ENCODE assay signal across 29 cellular contexts in the genomic region with DNA sequence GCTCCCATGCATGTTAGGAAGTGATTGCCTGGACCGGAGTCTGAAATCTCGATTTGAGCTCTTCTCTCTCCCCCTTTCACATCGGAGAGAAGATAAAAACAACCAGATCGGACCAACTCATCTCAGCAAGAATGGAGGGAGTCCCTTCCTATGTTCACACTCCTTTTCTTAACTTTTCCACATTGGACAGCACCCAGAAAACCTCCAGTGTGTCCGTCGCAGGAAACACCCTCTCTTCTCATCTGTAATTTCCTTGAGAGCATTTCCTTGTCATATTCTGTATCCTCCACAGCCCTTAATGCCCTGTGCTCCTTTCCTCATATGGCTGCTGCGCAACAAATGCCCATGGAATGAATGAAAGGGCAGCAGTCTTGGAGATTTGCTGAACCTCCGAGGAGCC. TPM values are rescaled to one million over a fixed set of nuclear protein-coding genes. Genes with fewer than 3 reads are reported as not detected.
DNase-seq lines count a peak whose midpoint lies in the region; ATAC-seq and TF ChIP-seq lines count a peak whose summit lies in the region.
"Had no signal": no experiment of that assay in that cellular context is flagged by ENCODE, and none has a peak within 500 bp of the region (broad histone marks: within the 10 kb centered on the region; RNA-seq: fewer than 3 reads in every experiment).

No MANE protein-coding gene starts in this region.

- intact Hi-C loops in breast epithelium (cut with DNase I; ENCODE audit: low total_unique reads): no loop called here
- intact Hi-C loops in mammary epithelial cell (cut with micrococcal nuclease): no loop called here

- H3K9ac ChIP-seq in mammary epithelial cell (ENCODE audit: insufficient read depth, low read length): no peak overlapping the region
- H3K9ac ChIP-seq in trophoblast cell (ENCODE audit: low read length): no peak overlapping the region

- H2AFZ ChIP-seq in mammary epithelial cell (ENCODE audit: low read depth, low read length) (no peak overlapping the region), trophoblast cell (ENCODE audit: insufficient read depth, low read length, poor library complexity) (no peak overlapping the region)

- H4K8ac ChIP-seq in trophoblast cell (ENCODE audit: low read depth, low read length): no peak overlapping the region

- H3K79me1 ChIP-seq in trophoblast cell (ENCODE audit: low read length): no peaks in the 10 kb centered on the region

- ATAC-seq in upper lobe of left lung (ENCODE audit: low FRiP score in 2 of 2): no peak
- no peak for ATAC-seq in activated CD8-positive, alpha-beta T cell treated with anti-CD3 and anti-CD28 coated beads, Interleukin-2, amount 10 ng/mL, durations not matched to agents 7 days and 5 days
- ATAC-seq: body of pancreas, GM12878, K562 had no signal

- no peak overlapping the region for H3K4me2 ChIP-seq in mammary epithelial cell (ENCODE audit: insufficient read depth, low read depth, low read length)
- H3K4me2 ChIP-seq in trophoblast cell (ENCODE audit: low read length): no peak overlapping the region

- TF ChIP-seq EP300 in upper lobe of left lung (IDR thresholded peaks at IDR 0.05): no peak

- H3K4ac ChIP-seq in trophoblast cell (ENCODE audit: low read depth, low read length): no peak overlapping the region

- peak overlapping the region; percentile 39 for H3K4me3 Mint-ChIP-seq in nephron progenitor cell
- no peak overlapping the region for H3K4me3 Mint-ChIP-seq in activated CD8-positive, alpha-beta T cell treated with anti-CD3 and anti-CD28 coated beads, Interleukin-2, amount 10 ng/mL, durations not matched to agents 7 days and 5 days
- H3K4me3 Mint-ChIP-seq: activated CD4-positive, alpha-beta T cell treated with anti-CD3 and anti-CD28 coated beads, Interleukin-2, amount 10 ng/mL, durations not matched to agents 7 days and 5 days; activated T-cell treated with anti-CD3 and anti-CD28 coated beads, Interleukin-2, amount 50 U/mL, for 24 hours; stimulated activated naive CD8-positive, alpha-beta T cell treated with anti-CD3 and anti-CD28 coated beads, Interleukin-15, Interleukin-2, amounts not matched to agents 100 ng/mL and 50 ng/mL, for 24 hours had no signal

- H3K14ac ChIP-seq in trophoblast cell (ENCODE audit: low read length): no peak overlapping the region

- H3K36me3 Mint-ChIP-seq in nephron progenitor cell (ENCODE audit: low read depth): no peaks in the 10 kb centered on the region
- H3K36me3 Mint-ChIP-seq in activated CD8-positive, alpha-beta T cell treated with anti-CD3 and anti-CD28 coated beads, Interleukin-2, amount 10 ng/mL, durations not matched to agents 7 days and 5 days (ENCODE audit: low read depth): no peaks in the 10 kb centered on the region
- H3K36me3 Mint-ChIP-seq: activated naive CD4-positive, alpha-beta T cell treated with anti-CD3 and anti-CD28 coated beads, Interleukin-2, amount 50 U/mL, for 24 hours had no signal

- DNase-seq in breast epithelium (ENCODE audit: low spot score in 2 of 2) (no peak), mammary epithelial cell (no peak), nephron progenitor cell (no peak), upper lobe of left lung (no peak), iPS-NIHi7 (ENCODE audit: extremely low spot score) (no peak), trophoblast cell (no peak)
- DNase-seq in activated CD8-positive, alpha-beta T cell treated with anti-CD3 and anti-CD28 coated beads, Interleukin-2, amount 10 ng/mL, durations not matched to agents 7 days and 5 days: no peak
- DNase-seq: activated CD4-positive, alpha-beta T cell treated with anti-CD3 and anti-CD28 coated beads, Interleukin-2, amount 10 ng/mL, durations not matched to agents 7 days and 5 days; activated T-cell treated with anti-CD3 and anti-CD28 coated beads, Interleukin-2, amount 50 U/mL, for 24 hours; body of pancreas; cortex of kidney; DMS 273 treated with DMSO at 0.1 percent for 48 hours; GF-D8; midbrain; NCI-H1694 treated with DMSO at 0.1 percent for 48 hours; NCI-H345; NK-92 treated with Interleukin-12 subunit alpha and Interleukin-12 subunit beta, amount 100 ng/mL, for 24 hours; SW 1271 had no signal

- in situ Hi-C loops in mammary epithelial cell (cut with MboI; ENCODE audit: low sequenced_read_pairs in 2 of 2): no loop called here

- no peaks in the 10 kb centered on the region for H3K4me1 ChIP-seq in breast epithelium
- H3K4me1 ChIP-seq in mammary epithelial cell (ENCODE audit: insufficient read depth, low read length): peaks cover 7% of the 10 kb centered on the region
- H3K4me1 ChIP-seq in esophagus (ENCODE audit: control insufficient read depth in 2 of 2, insufficient read depth in 2 of 2, low read length in 1 of 2): peaks cover 0 to 10% of the 10 kb centered on the region in 2 donors
- peaks cover 30 to 59% (median 50%) of the 10 kb centered on the region in 4 donors for H3K4me1 ChIP-seq in upper lobe of left lung
- H3K4me1 ChIP-seq in trophoblast cell (ENCODE audit: control insufficient read depth in 1 of 2, insufficient read depth in 2 of 2, low read length in 2 of 2): peaks cover 10 to 13% of the 10 kb centered on the region in 2 experiments
- H3K4me1 ChIP-seq: HAP-1 had no signal

- POLR2A ChIA-PET in activated CD8-positive, alpha-beta T cell treated with anti-CD3 and anti-CD28 coated beads, Interleukin-2, amount 10 ng/mL, durations not matched to agents 7 days and 5 days (lab: Charles Lee): no interaction called here

- H3K9me3 Mint-ChIP-seq in nephron progenitor cell: peaks cover 24% of the 10 kb centered on the region
- H3K9me3 Mint-ChIP-seq in activated CD8-positive, alpha-beta T cell treated with anti-CD3 and anti-CD28 coated beads, Interleukin-2, amount 10 ng/mL, durations not matched to agents 7 days and 5 days (ENCODE audit: insufficient read depth): no peaks in the 10 kb centered on the region
- H3K9me3 Mint-ChIP-seq: activated CD4-positive, alpha-beta T cell treated with anti-CD3 and anti-CD28 coated beads, Interleukin-2, amount 10 ng/mL, durations not matched to agents 7 days and 5 days; activated naive CD4-positive, alpha-beta T cell treated with anti-CD3 and anti-CD28 coated beads, Interleukin-2, amount 50 U/mL, for 24 hours; activated T-cell treated with anti-CD3 and anti-CD28 coated beads, Interleukin-2, amount 50 U/mL, for 24 hours; stimulated activated naive CD8-positive, alpha-beta T cell treated with anti-CD3 and anti-CD28 coated beads, Interleukin-15, Interleukin-2, amounts not matched to agents 100 ng/mL and 50 ng/mL, for 24 hours had no signal

- no TSS peak for BruUV-seq in mammary epithelial cell (replicated peaks; lab: Mats Ljungman, UMichigan)

- no peaks in the 10 kb centered on the region for H4K20me1 ChIP-seq in mammary epithelial cell (ENCODE audit: insufficient read depth, low read length)

- dilution Hi-C loops in mammary epithelial cell (cut with HindIII; ENCODE audit: low sequenced_read_pairs): loop anchor here (5.0 kb wide), 1 partner anchor 237 kb away; no protein-coding TSS in a partner anchor

- H3K4me1 Mint-ChIP-seq in nephron progenitor cell: peaks cover 27% of the 10 kb centered on the region
- H3K4me1 Mint-ChIP-seq in activated CD8-positive, alpha-beta T cell treated with anti-CD3 and anti-CD28 coated beads, Interleukin-2, amount 10 ng/mL, durations not matched to agents 7 days and 5 days (ENCODE audit: low read depth): peaks cover 13% of the 10 kb centered on the region

- no peak overlapping the region for H2BK5ac ChIP-seq in trophoblast cell (ENCODE audit: low read depth, low read length, poor library complexity)

- no peak overlapping the region for H3K18ac ChIP-seq in trophoblast cell (ENCODE audit: low read length)

- WGBS in mammary epithelial cell (ENCODE audit: low coverage, missing lambda C conversion rate): 89% methylated on average over 8 of the region's 8 CpGs
- 74 to 76% methylated on average over 8 of the region's 8 CpGs for WGBS in esophagus, 2 donors
- WGBS in upper lobe of left lung, 2 donors: 56 to 70% methylated on average over 8 of the region's 8 CpGs
- WGBS in trophoblast cell (ENCODE audit: extremely low coverage, insufficient coverage, insufficient read length): no CpG with 5 or more reads among the region's 8 CpGs

- H3K79me2 ChIP-seq in mammary epithelial cell (ENCODE audit: insufficient read depth, low read length): no peaks in the 10 kb centered on the region
- H3K79me2 ChIP-seq in trophoblast cell (ENCODE audit: control insufficient read depth, insufficient read depth, low read length, poor library complexity): no peaks in the 10 kb centered on the region

- H3K27me3 ChIP-seq in breast epithelium (peaks cover 0 to 12% of the 10 kb centered on the region in 2 donors), mammary epithelial cell (ENCODE audit: insufficient read depth, low read length) (peaks cover 23% of the 10 kb centered on the region), esophagus (ENCODE audit: control insufficient read depth in 1 of 2, insufficient read depth in 2 of 2, low read length in 2 of 2) (peaks cover 8 to 9% of the 10 kb centered on the region in 2 donors), upper lobe of left lung (peaks cover 0 to 17% (median 8%) of the 10 kb centered on the region in 4 donors), trophoblast cell (ENCODE audit: insufficient read depth, low read length) (peaks cover 46% of the 10 kb centered on the region)

- no peaks in the 10 kb centered on the region for H3K36me3 ChIP-seq in breast epithelium
- H3K36me3 ChIP-seq in mammary epithelial cell (ENCODE audit: insufficient read depth, low read length): no peaks in the 10 kb centered on the region
- H3K36me3 ChIP-seq in esophagus (ENCODE audit: control insufficient read depth in 2 of 2, insufficient read depth in 2 of 2, low read length in 1 of 2): no peaks in the 10 kb centered on the region
- peaks cover 0 to 5% (median 0%) of the 10 kb centered on the region in 4 donors for H3K36me3 ChIP-seq in upper lobe of left lung
- no peaks in the 10 kb centered on the region for H3K36me3 ChIP-seq in trophoblast cell (ENCODE audit: control insufficient read depth in 1 of 2, insufficient read depth in 2 of 2, low read length in 2 of 2)
- H3K36me3 ChIP-seq: HAP-1, neutrophil had no signal

- peaks cover 72% of the 10 kb centered on the region for H3K27me3 Mint-ChIP-seq in nephron progenitor cell (ENCODE audit: low read depth, poor library complexity)
- peaks cover 46% of the 10 kb centered on the region for H3K27me3 Mint-ChIP-seq in activated CD8-positive, alpha-beta T cell treated with anti-CD3 and anti-CD28 coated beads, Interleukin-2, amount 10 ng/mL, durations not matched to agents 7 days and 5 days (ENCODE audit: low read depth)

- H3K9me3 ChIP-seq in breast epithelium (no peaks in the 10 kb centered on the region), mammary epithelial cell (replicated peaks; ENCODE audit: insufficient read depth, low read length) (no peaks in the 10 kb centered on the region), esophagus (ENCODE audit: control insufficient read depth in 2 of 2, insufficient read depth in 1 of 2, low read depth in 1 of 2, low read length in 1 of 2) (peaks cover 0 to 4% of the 10 kb centered on the region in 2 donors), upper lobe of left lung (peaks cover 0 to 4% (median 0%) of the 10 kb centered on the region in 4 donors), trophoblast cell (ENCODE audit: insufficient read depth, low read depth, low read length) (peaks cover 12% of the 10 kb centered on the region)
- H3K9me3 ChIP-seq: body of pancreas, HAP-1 had no signal

- no peak overlapping the region for H3K27ac ChIP-seq in breast epithelium
- no peak overlapping the region for H3K27ac ChIP-seq in mammary epithelial cell (ENCODE audit: insufficient read depth, low read depth, low read length)
- no peak overlapping the region for H3K27ac ChIP-seq in esophagus (ENCODE audit: low read depth in 2 of 2, low read length in 1 of 2)
- peak overlapping the region; percentile 77 to 86 (median 84) for H3K27ac ChIP-seq in upper lobe of left lung
- H3K27ac ChIP-seq in trophoblast cell (ENCODE audit: low read depth, low read length): no peak overlapping the region
- H3K27ac ChIP-seq: body of pancreas, C4-2B, neutrophil, RWPE1 had no signal

- no peak overlapping the region for H4K12ac ChIP-seq in trophoblast cell (ENCODE audit: low read depth, low read length)

- no peak overlapping the region for H2AK5ac ChIP-seq in trophoblast cell (ENCODE audit: low read length)

- H3K27ac Mint-ChIP-seq in nephron progenitor cell: no peak overlapping the region
- H3K27ac Mint-ChIP-seq in activated CD8-positive, alpha-beta T cell treated with anti-CD3 and anti-CD28 coated beads, Interleukin-2, amount 10 ng/mL, durations not matched to agents 7 days and 5 days: no peak overlapping the region
- H3K27ac Mint-ChIP-seq: activated CD4-positive, alpha-beta T cell treated with anti-CD3 and anti-CD28 coated beads, Interleukin-2, amount 10 ng/mL, durations not matched to agents 7 days and 5 days; activated T-cell treated with anti-CD3 and anti-CD28 coated beads, Interleukin-2, amount 50 U/mL, for 24 hours; stimulated activated naive CD8-positive, alpha-beta T cell treated with anti-CD3 and anti-CD28 coated beads, Interleukin-15, Interleukin-2, amounts not matched to agents 100 ng/mL and 50 ng/mL, for 24 hours had no signal

- no peak overlapping the region for H2BK120ac ChIP-seq in trophoblast cell (ENCODE audit: insufficient read depth, low read length, poor library complexity)

- TF ChIP-seq CTCF in breast epithelium (IDR thresholded peaks at IDR 0.05) (no peak), mammary epithelial cell (conservative IDR thresholded peaks at IDR 0.05 in 1 of 2, IDR thresholded peaks at IDR 0.05 in 1 of 2; ENCODE audit: extremely low read depth in 1 of 2, insufficient read depth in 1 of 2, low read depth in 1 of 2, low read length in 2 of 2) (no peak), nephron progenitor cell (IDR thresholded peaks at IDR 0.05) (no peak), upper lobe of left lung (IDR thresholded peaks at IDR 0.05) (no peak)

- H2BK12ac ChIP-seq in trophoblast cell (ENCODE audit: low read length): no peak overlapping the region

- CTCF ChIA-PET in mammary epithelial cell (lab: Charles Lee; ENCODE audit: low non-redundant PET): no interaction called here
- CTCF ChIA-PET in activated CD8-positive, alpha-beta T cell treated with anti-CD3 and anti-CD28 coated beads, Interleukin-2, amount 10 ng/mL, durations not matched to agents 7 days and 5 days (lab: Charles Lee): interaction anchor here (1.0 kb wide), 1 partner anchor 46 kb away, joined by 4 read pairs; no protein-coding TSS in a partner anchor

- H3K4me3 ChIP-seq in breast epithelium: peak overlapping the region; percentile 59 to 70 (median 59)
- no peak overlapping the region for H3K4me3 ChIP-seq in mammary epithelial cell (replicated peaks in 1 of 3; ENCODE audit: insufficient read depth in 1 of 3, low read depth in 2 of 3, low read length in 3 of 3)
- peak overlapping the region; percentile 5 to 47 for H3K4me3 ChIP-seq in esophagus (ENCODE audit: low read depth in 1 of 2, low read length in 2 of 2)
- peak overlapping the region in 3 of 4 donors; percentile 57 to 60 (median 58) for H3K4me3 ChIP-seq in upper lobe of left lung
- H3K4me3 ChIP-seq in trophoblast cell (ENCODE audit: low read depth, low read length): no peak overlapping the region
- H3K4me3 ChIP-seq: body of pancreas, GM12878, HAP-1, K562 had no signal

- H3K23ac ChIP-seq in trophoblast cell (ENCODE audit: low read length): no peak overlapping the region

- TF ChIP-seq POLR2A in breast epithelium (IDR thresholded peaks at IDR 0.05) (no peak), upper lobe of left lung (IDR thresholded peaks at IDR 0.05) (no peak)

- H4K91ac ChIP-seq in trophoblast cell (ENCODE audit: low read depth, low read length): no peak overlapping the region

RNA-seq across cellular contexts. Expression of gene TDRD10, which starts 1.5 kb away (rescaled TPM):
- total RNA-seq in breast epithelium (1 to 10 TPM; 2.9 to 5.6 (median 5.6) TPM), mammary epithelial cell (under 1 TPM in 1 of 2 donors, not detected in 1; under 0.01 TPM), upper lobe of left lung (10 to 100 TPM in 4 of 6 donors, 1 to 10 TPM in 2; 6.2 to 47.1 (median 12.6) TPM)
- polyA plus RNA-seq in mammary epithelial cell (not detected), esophagus (1 to 10 TPM; 1.3 to 1.7 TPM)
- not detected for polyA minus RNA-seq in mammary epithelial cell
- polyA plus RNA-seq in trophoblast cell (2013): not detected in 2 replicates
- not detected for total RNA-seq in activated CD8-positive, alpha-beta T cell treated with anti-CD3 and anti-CD28 coated beads, Interleukin-2, amount 10 ng/mL, durations not matched to agents 7 days and 5 days
- total RNA-seq: A172; activated CD4-positive, alpha-beta T cell treated with anti-CD3 and anti-CD28 coated beads, Interleukin-2, amount 10 ng/mL, durations not matched to agents 7 days and 5 days; epithelial cell of proximal tubule; GM12878; K562 had no signal
- polyA plus RNA-seq: GM12878, K562 had no signal

RNA-seq across cellular contexts. Expression of gene SHE, which starts 1.7 kb away (rescaled TPM):
- 10 to 100 TPM in 2 of 3 donors, 1 to 10 TPM in 1; 6.3 to 21.3 (median 21.3) TPM for total RNA-seq in breast epithelium
- under 1 TPM in 1 of 2 donors, not detected in 1; 0.33 TPM for total RNA-seq in mammary epithelial cell
- not detected for polyA plus RNA-seq in mammary epithelial cell
- not detected for polyA minus RNA-seq in mammary epithelial cell
- polyA plus RNA-seq in esophagus: 1 to 10 TPM; 1.5 to 2.1 TPM
- total RNA-seq in upper lobe of left lung: 10 to 100 TPM; 25.8 to 55.4 (median 29.5) TPM
- under 0.01 and 0.01 TPM in 2 replicates for polyA plus RNA-seq in trophoblast cell (2013)
- total RNA-seq in activated CD8-positive, alpha-beta T cell treated with anti-CD3 and anti-CD28 coated beads, Interleukin-2, amount 10 ng/mL, durations not matched to agents 7 days and 5 days: not detected
- total RNA-seq: A172; activated CD4-positive, alpha-beta T cell treated with anti-CD3 and anti-CD28 coated beads, Interleukin-2, amount 10 ng/mL, durations not matched to agents 7 days and 5 days had no signal

RNA-seq across cellular contexts. Expression of gene UBE2Q1, which starts 57.9 kb away (rescaled TPM):
- total RNA-seq in breast epithelium: 10 to 100 TPM; 27.7 to 33.3 (median 30.2) TPM
- total RNA-seq in mammary epithelial cell: 10 to 100 TPM; 31.2 to 80.1 TPM
- 13.1 TPM for polyA plus RNA-seq in mammary epithelial cell
- polyA minus RNA-seq in mammary epithelial cell: 6.3 TPM
- 10 to 100 TPM; 23.5 to 24.7 TPM for polyA plus RNA-seq in esophagus
- 10 to 100 TPM; 19.9 to 90.9 (median 36.4) TPM for total RNA-seq in upper lobe of left lung
- polyA plus RNA-seq in trophoblast cell (2013): 36.7 and 37.7 TPM in 2 replicates
- total RNA-seq in activated CD8-positive, alpha-beta T cell treated with anti-CD3 and anti-CD28 coated beads, Interleukin-2, amount 10 ng/mL, durations not matched to agents 7 days and 5 days: 100 to 1,000 TPM in 1 of 2 experiments, 10 to 100 TPM in 1; 93.6 to 103 TPM

Comparison
In these comparisons a context has a peak if more than half of its experiments do, and no peak if none do; other contexts are left out.
1. H3K4me3 ChIP-seq: peak in breast epithelium (3 of 3), esophagus (2 of 2) and upper lobe of left lung (3 of 4); none in mammary epithelial cell (0 of 3) and trophoblast cell (single experiment).
2. RNA of gene SHE, which starts 1.7 kb away (total RNA-seq): 25.8 to 55.4 TPM in upper lobe of left lung and 6.3 to 21.3 TPM in breast epithelium; 0.33 TPM in mammary epithelial cell and not detected in activated CD8-positive, alpha-beta T cell treated with anti-CD3 and anti-CD28 coated beads, Interleukin-2, amount 10 ng/mL, durations not matched to agents 7 days and 5 days; every median in the first group is over 4 times any median in the second.
3. H3K27ac ChIP-seq: peak in upper lobe of left lung (4 of 4); none in breast epithelium (0 of 2), mammary epithelial cell (single experiment), esophagus (0 of 2) and trophoblast cell (single experiment).